8 cellular contexts compared by ENCODE assay signal in genomic region chr13:106493569-106493968, GRCh38. TPM values are rescaled to one million over a fixed set of nuclear protein-coding genes. Genes with fewer than 3 reads are reported as not detected.
DNase-seq lines count a peak whose midpoint lies in the region; ATAC-seq lines count a peak whose summit lies in the region.

No MANE protein-coding gene starts in this region.

- DNase-seq in NCI-H1694 treated with DMSO at 0.1 percent for 48 hours (lab: John Stamatoyannopoulos, UW) (peak; percentile 5), NCI-H1694 (lab: John Stamatoyannopoulos, UW) (no peak), UCSD-AML1 (lab: John Stamatoyannopoulos, UW; ENCODE audit: unreplicated experiment) (peak; percentile 79), superior temporal gyrus (ENCODE audit: extremely low spot score) (peak; percentile 64), SK-N-DZ (ENCODE audit: low spot score) (no peak), cerebellum (ENCODE audit: low spot score) (no peak), iPS-NIHi11 (ENCODE audit: low spot score) (no peak)

- ATAC-seq in HG02973 (IDR thresholded peaks at IDR 0.05; ENCODE audit: unreplicated experiment): peak; percentile 76

RNA-seq across cellular contexts. Expression of gene EFNB2, which starts 41.9 kb away (rescaled TPM):
- polyA plus RNA-seq in SK-N-DZ (2014; cell fraction: cytosol; rRNA removed): 5.8 and 5.9 TPM in 2 replicates
- polyA plus RNA-seq in SK-N-DZ (2014; cell fraction: nucleus; rRNA removed): 4.6 TPM in 2 replicates
- 26.0 TPM for total RNA-seq in cerebellum

Comparison
In these comparisons a context has a peak if more than half of its experiments do, and no peak if none do; other contexts are left out.
1. DNase-seq: peak in NCI-H1694 treated with DMSO at 0.1 percent for 48 hours (single experiment), UCSD-AML1 (single experiment) and superior temporal gyrus (single experiment); none in NCI-H1694 (single experiment), SK-N-DZ (single experiment), cerebellum (single experiment) and iPS-NIHi11 (single experiment).